2 cellular contexts compared by ENCODE assay signal in genomic region chr5:77642915-77643653, GRCh38.
TF ChIP-seq lines count a peak whose summit lies in the region.

No MANE protein-coding gene starts in this region.

TF ChIP-seq in GM23338, 12 proteins besides CTCF, POLR2A, EP300 and RAD21:
- TF ChIP-seq NANOG (IDR thresholded peaks at IDR 0.05; ENCODE audit: borderline replicate concordance) (no peak), POLR2AphosphoS5 (IDR thresholded peaks at IDR 0.05; ENCODE audit: low read depth) (no peak), EZH2phosphoT487 (IDR thresholded peaks at IDR 0.05; ENCODE audit: unreplicated experiment) (no peak), EZH2 (IDR thresholded peaks at IDR 0.05; ENCODE audit: low read depth, unreplicated experiment) (peak; percentile 82), ZNF331 (CRISPR knock-in tag; IDR thresholded peaks at IDR 0.05; ENCODE audit: low read depth) (no peak)
- TF ChIP-seq, protein P1, sequence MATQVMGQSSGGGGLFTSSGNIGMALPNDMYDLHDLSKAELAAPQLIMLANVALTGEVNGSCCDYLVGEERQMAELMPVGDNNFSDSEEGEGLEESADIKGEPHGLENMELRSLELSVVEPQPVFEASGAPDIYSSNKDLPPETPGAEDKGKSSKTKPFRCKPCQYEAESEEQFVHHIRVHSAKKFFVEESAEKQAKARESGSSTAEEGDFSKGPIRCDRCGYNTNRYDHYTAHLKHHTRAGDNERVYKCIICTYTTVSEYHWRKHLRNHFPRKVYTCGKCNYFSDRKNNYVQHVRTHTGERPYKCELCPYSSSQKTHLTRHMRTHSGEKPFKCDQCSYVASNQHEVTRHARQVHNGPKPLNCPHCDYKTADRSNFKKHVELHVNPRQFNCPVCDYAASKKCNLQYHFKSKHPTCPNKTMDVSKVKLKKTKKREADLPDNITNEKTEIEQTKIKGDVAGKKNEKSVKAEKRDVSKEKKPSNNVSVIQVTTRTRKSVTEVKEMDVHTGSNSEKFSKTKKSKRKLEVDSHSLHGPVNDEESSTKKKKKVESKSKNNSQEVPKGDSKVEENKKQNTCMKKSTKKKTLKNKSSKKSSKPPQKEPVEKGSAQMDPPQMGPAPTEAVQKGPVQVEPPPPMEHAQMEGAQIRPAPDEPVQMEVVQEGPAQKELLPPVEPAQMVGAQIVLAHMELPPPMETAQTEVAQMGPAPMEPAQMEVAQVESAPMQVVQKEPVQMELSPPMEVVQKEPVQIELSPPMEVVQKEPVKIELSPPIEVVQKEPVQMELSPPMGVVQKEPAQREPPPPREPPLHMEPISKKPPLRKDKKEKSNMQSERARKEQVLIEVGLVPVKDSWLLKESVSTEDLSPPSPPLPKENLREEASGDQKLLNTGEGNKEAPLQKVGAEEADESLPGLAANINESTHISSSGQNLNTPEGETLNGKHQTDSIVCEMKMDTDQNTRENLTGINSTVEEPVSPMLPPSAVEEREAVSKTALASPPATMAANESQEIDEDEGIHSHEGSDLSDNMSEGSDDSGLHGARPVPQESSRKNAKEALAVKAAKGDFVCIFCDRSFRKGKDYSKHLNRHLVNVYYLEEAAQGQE (IDR thresholded peaks at IDR 0.05; ENCODE audit: unreplicated experiment), result no peak
TF ChIP-seq in GM23338: peak in this region for 1.

TF ChIP-seq in endothelial cell of umbilical vein, 7 proteins besides CTCF, POLR2A, EP300 and RAD21:
- TF ChIP-seq GATA2 (IDR thresholded peaks at IDR 0.05; ENCODE audit: insufficient read depth, insufficient read length, low read depth, low read length) (no peak), EZH2 (IDR thresholded peaks at IDR 0.05; ENCODE audit: borderline replicate concordance, low read depth, low read length, severe bottlenecking) (peak; percentile 24)
